29 cellular contexts compared by ENCODE assay signal in genomic region chr9:136187197-136187596, GRCh38. TPM values are rescaled to one million over a fixed set of nuclear protein-coding genes. Genes with fewer than 3 reads are reported as not detected.
"Had no signal": no experiment of that assay in that cellular context is flagged by ENCODE, and none has a peak within 500 bp of the region (broad histone marks: within the 10 kb centered on the region; RNA-seq: fewer than 3 reads in every experiment).

No MANE protein-coding gene starts in this region.

- H3K36me3 Mint-ChIP-seq: activated naive CD8-positive, alpha-beta T cell had no signal

- ATAC-seq: activated CD4-positive, CD25-positive, alpha-beta regulatory T cell treated with anti-CD3 and anti-CD28 coated beads, Interleukin-2, amount 50 U/mL, for 24 hours; activated T-cell treated with anti-CD3 and anti-CD28 coated beads, Interleukin-2, amount 50 U/mL, for 4 hours; activated T-helper 17 cell treated with anti-CD3 and anti-CD28 coated beads, Interleukin-2, amount 50 U/mL, for 72 hours; effector memory CD8-positive, alpha-beta T cell; foreskin keratinocyte; gastrocnemius medialis; heart left ventricle had no signal

- H3K9me3 ChIP-seq: esophagus muscularis mucosa, gastrocnemius medialis, heart left ventricle had no signal

- H3K27ac Mint-ChIP-seq: activated B cell treated with CpG ODN at 0.5 μM for 24 hours; activated CD4-positive, alpha-beta memory T cell treated with anti-CD3 and anti-CD28 coated beads, Interleukin-2, amount 10 ng/mL, durations not matched to agents 7 days and 5 days; activated CD4-positive, alpha-beta T cell treated with anti-CD3 and anti-CD28 coated beads, Interleukin-2, amount 10 ng/mL, durations not matched to agents 24 days and 14 days; activated naive CD8-positive, alpha-beta T cell; activated T-helper 17 cell treated with anti-CD3 and anti-CD28 coated beads, Interleukin-2, amount 50 U/mL, for 72 hours; effector memory CD8-positive, alpha-beta T cell had no signal

- H3K4me1 ChIP-seq: foreskin keratinocyte, gastrocnemius medialis had no signal

- H3K4me3 ChIP-seq: esophagus muscularis mucosa, gastrocnemius medialis, heart left ventricle had no signal

- H3K4me1 Mint-ChIP-seq: activated CD4-positive, alpha-beta memory T cell treated with anti-CD3 and anti-CD28 coated beads, Interleukin-2, amount 10 ng/mL, durations not matched to agents 7 days and 5 days; activated CD4-positive, alpha-beta T cell treated with anti-CD3 and anti-CD28 coated beads, Interleukin-2, amount 10 ng/mL, durations not matched to agents 24 days and 14 days; activated T-helper 17 cell treated with anti-CD3 and anti-CD28 coated beads, Interleukin-2, amount 50 U/mL, for 72 hours had no signal

- H3K9me3 Mint-ChIP-seq: activated B cell treated with CpG ODN at 0.5 μM for 24 hours; activated CD4-positive, alpha-beta memory T cell treated with anti-CD3 and anti-CD28 coated beads, Interleukin-2, amount 10 ng/mL, durations not matched to agents 7 days and 5 days; activated CD4-positive, alpha-beta T cell treated with anti-CD3 and anti-CD28 coated beads, Interleukin-2, amount 10 ng/mL, durations not matched to agents 24 days and 14 days; activated T-cell treated with anti-CD3 and anti-CD28 coated beads, Interleukin-2, amount 50 U/mL, for 4 hours; activated T-helper 17 cell treated with anti-CD3 and anti-CD28 coated beads, Interleukin-2, amount 50 U/mL, for 72 hours; effector memory CD8-positive, alpha-beta T cell had no signal

- DNase-seq: activated B cell treated with CpG ODN at 0.5 μM for 24 hours; activated CD4-positive, alpha-beta memory T cell treated with anti-CD3 and anti-CD28 coated beads, Interleukin-2, amount 10 ng/mL, durations not matched to agents 7 days and 5 days; activated CD4-positive, alpha-beta T cell treated with anti-CD3 and anti-CD28 coated beads, Interleukin-2, amount 10 ng/mL, durations not matched to agents 24 days and 14 days; activated CD8-positive, alpha-beta memory T cell treated with anti-CD3 and anti-CD28 coated beads for 24 hours; activated effector memory CD4-positive, alpha-beta T cell treated with Interleukin-2 at 50 U/mL for 16 hours; activated gamma-delta T cell treated with Interleukin-2 at 50 U/mL for 16 hours; activated naive CD4-positive, alpha-beta T cell treated with anti-CD3 and anti-CD28 coated beads, Interleukin-2, amount 50 U/mL, for 16 hours; activated naive CD4-positive, alpha-beta T cell treated with Interleukin-2 at 50 U/mL for 16 hours; activated T-cell treated with anti-CD3 and anti-CD28 coated beads, Interleukin-2, amount 50 U/mL, for 4 hours; amniotic stem cell; anterior cingulate cortex; caudate nucleus; cortex of kidney; dermis blood vessel endothelial cell; effector CD4-positive, alpha-beta T cell; effector memory CD8-positive, alpha-beta T cell; erythroblast; foreskin keratinocyte; gastrocnemius medialis; T-helper 2 cell had no signal

- H3K4me3 Mint-ChIP-seq: activated B cell treated with CpG ODN at 0.5 μM for 24 hours; activated CD4-positive, alpha-beta memory T cell treated with anti-CD3 and anti-CD28 coated beads, Interleukin-2, amount 10 ng/mL, durations not matched to agents 7 days and 5 days; activated CD4-positive, alpha-beta T cell treated with anti-CD3 and anti-CD28 coated beads, Interleukin-2, amount 10 ng/mL, durations not matched to agents 24 days and 14 days; activated naive CD8-positive, alpha-beta T cell; activated T-cell treated with anti-CD3 and anti-CD28 coated beads, Interleukin-2, amount 50 U/mL, for 4 hours; activated T-helper 17 cell treated with anti-CD3 and anti-CD28 coated beads, Interleukin-2, amount 50 U/mL, for 72 hours; effector memory CD8-positive, alpha-beta T cell had no signal

- H3K27ac ChIP-seq: esophagus muscularis mucosa, foreskin keratinocyte, gastrocnemius medialis, heart left ventricle had no signal

- FAIRE-seq: astrocyte, colon had no signal

- H3K36me3 ChIP-seq: esophagus muscularis mucosa, gastrocnemius medialis, heart left ventricle had no signal

RNA-seq across cellular contexts. Expression of gene LHX3, which starts 17.7 kb away (rescaled TPM):
- total RNA-seq: activated B cell treated with CpG ODN at 0.5 μM for 24 hours; activated CD4-positive, alpha-beta T cell treated with anti-CD3 and anti-CD28 coated beads, Interleukin-2, amount 10 ng/mL, durations not matched to agents 24 days and 14 days; astrocyte; chondrocyte; dermis blood vessel endothelial cell; esophagus muscularis mucosa; foreskin keratinocyte; gastrocnemius medialis; heart left ventricle; T-helper 1 cell treated with Interleukin-12 subunit alpha and Interleukin-12 subunit beta and Interleukin-4 antibody, amounts not matched to agents 30 ng/mL and 1 ng/mL, for 36 hours had no signal
- polyA plus RNA-seq: foreskin keratinocyte, heart left ventricle had no signal
